13 cellular contexts compared by ENCODE assay signal in the genomic region with DNA sequence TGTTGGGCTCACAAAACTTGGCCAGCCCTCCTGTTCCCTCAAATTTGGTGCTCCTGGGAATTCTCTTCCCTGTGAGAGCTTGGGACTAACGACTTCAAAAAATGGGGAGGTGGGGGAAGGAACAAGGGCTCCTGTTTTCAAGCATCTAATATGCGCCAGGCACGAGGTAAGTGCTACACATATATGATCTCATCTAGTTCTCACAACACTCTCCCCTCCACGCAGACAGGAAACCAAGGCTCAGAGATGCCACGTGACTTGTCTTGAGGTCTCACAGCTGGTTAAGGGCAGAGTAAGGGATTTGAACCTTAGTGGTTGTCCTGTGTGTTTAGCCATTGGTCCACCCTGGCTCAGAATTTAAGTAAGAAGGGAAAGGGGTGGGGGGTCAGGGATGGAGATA.
A peak's percentile ranks its signal among the peaks of the same experiment; 100 is the strongest.
DNase-seq lines count a peak whose midpoint lies in the region; ATAC-seq, FAIRE-seq and TF ChIP-seq lines count a peak whose summit lies in the region.
"Had no signal": no experiment of that assay in that cellular context is flagged by ENCODE, and none has a peak within 500 bp of the region (broad histone marks: within the 10 kb centered on the region; RNA-seq: fewer than 3 reads in every experiment).

No MANE protein-coding gene starts in this region.

- peak; percentile 44 for DNase-seq in AG04450 (ENCODE audit: low read depth, low spot score)
- peak; percentile 84 for DNase-seq in Jurkat, Clone E6-1 (ENCODE audit: low read depth, low spot score)
- DNase-seq in activated T-cell treated with anti-CD3 and anti-CD28 coated beads, Interleukin-2, amount 50 U/mL, for 48 hours = peak; percentile 21 to 27
- no peak for DNase-seq in memory B cell (ENCODE audit: low spot score in 2 of 2)
- no peak for DNase-seq in progenitor cell of endocrine pancreas (ENCODE audit: low spot score, unreplicated experiment)
- no peak for DNase-seq in pancreas
- DNase-seq: amygdala, foreskin keratinocyte, NCI-H1436 had no signal

- CTCF ChIA-PET in AG04450 (lab: Charles Lee) = no interaction called here

- 63 to 64% methylated on average over 5 of the region's 5 CpGs for WGBS in pancreas, 2 donors

- H3K36me3 Mint-ChIP-seq in memory B cell (no peaks in the 10 kb centered on the region), progenitor cell of endocrine pancreas (ENCODE audit: insufficient read depth) (no peaks in the 10 kb centered on the region)

- H3K9me3 ChIP-seq in AG04450 (ENCODE audit: control insufficient read depth, insufficient read depth, low read length) (no peaks in the 10 kb centered on the region), pancreas (no peaks in the 10 kb centered on the region)

- no peaks in the 10 kb centered on the region for H3K36me3 ChIP-seq in pancreas

- intact Hi-C loops in pancreas (cut with DNase I) = no loop called here

- H3K27ac ChIP-seq in AG04450 (ENCODE audit: low read depth, low read length) (no peak overlapping the region), pancreas (no peak overlapping the region)
- H3K27ac ChIP-seq: C4-2B, foreskin keratinocyte, SK-N-MC had no signal

- ATAC-seq in memory B cell (ENCODE audit: low read depth) = no peak
- ATAC-seq in GM18868 (IDR thresholded peaks at IDR 0.05; ENCODE audit: unreplicated experiment) = no peak
- no peak for ATAC-seq in GM21360 (IDR thresholded peaks at IDR 0.05; ENCODE audit: unreplicated experiment)
- no peak for ATAC-seq in pancreas
- ATAC-seq: foreskin keratinocyte had no signal

- H3K4me1 Mint-ChIP-seq in memory B cell (no peaks in the 10 kb centered on the region), progenitor cell of endocrine pancreas (ENCODE audit: low read depth) (peaks cover 6% of the 10 kb centered on the region)

- H3K9me3 Mint-ChIP-seq in memory B cell (no peaks in the 10 kb centered on the region), progenitor cell of endocrine pancreas (ENCODE audit: low read depth) (no peaks in the 10 kb centered on the region)

- H3K4me3 ChIP-seq in AG04450 (ENCODE audit: low read depth, low read length) = no peak overlapping the region
- no peak overlapping the region for H3K4me3 ChIP-seq in Jurkat, Clone E6-1 (ENCODE audit: low read length)
- no peak overlapping the region for H3K4me3 ChIP-seq in pancreas
- H3K4me3 ChIP-seq: SK-N-MC had no signal

- H3K27me3 ChIP-seq in AG04450 (ENCODE audit: control insufficient read depth, insufficient read depth, low read length) (no peaks in the 10 kb centered on the region), pancreas (no peaks in the 10 kb centered on the region)

- no peak overlapping the region for H3K4me3 Mint-ChIP-seq in memory B cell
- H3K4me3 Mint-ChIP-seq in progenitor cell of endocrine pancreas (ENCODE audit: low read depth) = no peak overlapping the region

- FAIRE-seq in pancreas (lab: Jason Lieb, UNC) = no peak

- POLR2A ChIA-PET in AG04450 (lab: Yijun Ruan, JAX) = no interaction called here

- no peak for TF ChIP-seq CTCF in AG04450 (IDR thresholded peaks at IDR 0.05; ENCODE audit: low read depth, low read length)
- no peak for TF ChIP-seq CTCF in progenitor cell of endocrine pancreas (IDR thresholded peaks at IDR 0.05; ENCODE audit: unreplicated experiment)
- TF ChIP-seq CTCF in pancreas (IDR thresholded peaks at IDR 0.05) = no peak

- peaks cover 8% of the 10 kb centered on the region for H3K27me3 Mint-ChIP-seq in memory B cell
- H3K27me3 Mint-ChIP-seq in progenitor cell of endocrine pancreas = peaks cover 17% of the 10 kb centered on the region

- H3K27ac Mint-ChIP-seq in memory B cell (peak overlapping the region; percentile 28), progenitor cell of endocrine pancreas (no peak overlapping the region)

- no peaks in the 10 kb centered on the region for H3K4me1 ChIP-seq in pancreas
- H3K4me1 ChIP-seq: foreskin keratinocyte had no signal

Comparison
In these comparisons a context has a peak if more than half of its experiments do, and no peak if none do; other contexts are left out.
1. DNase-seq: peak in AG04450 (single experiment), Jurkat, Clone E6-1 (single experiment) and activated T-cell treated with anti-CD3 and anti-CD28 coated beads, Interleukin-2, amount 50 U/mL, for 48 hours (2 of 2); none in memory B cell (0 of 2), progenitor cell of endocrine pancreas (single experiment) and pancreas (0 of 6).